In genomic region chr4:134636332-134637055, GRCh38 we compare ENCODE assay signal across 24 cellular contexts.
DNase-seq lines count a peak whose midpoint lies in the region; ATAC-seq and TF ChIP-seq lines count a peak whose summit lies in the region.
"Had no signal": no experiment of that assay in that cellular context is flagged by ENCODE, and none has a peak within 500 bp of the region (broad histone marks: within the 10 kb centered on the region; RNA-seq: fewer than 3 reads in every experiment).

No MANE protein-coding gene starts in this region.

- no peak overlapping the region for H3K4me3 Mint-ChIP-seq in CD8-positive, alpha-beta T cell
- H3K4me3 Mint-ChIP-seq: stimulated activated naive B cell treated with anti-CD40 and anti-IgM and Interleukin-4, amounts not matched to agents 10 μg/mL and 1 μg/mL and 100 μg/mL, for 72 hours had no signal

- no peaks in the 10 kb centered on the region for H3K4me1 Mint-ChIP-seq in CD8-positive, alpha-beta T cell (ENCODE audit: low read depth)
- H3K4me1 Mint-ChIP-seq: stimulated activated naive B cell treated with anti-CD40 and anti-IgM and Interleukin-4, amounts not matched to agents 10 μg/mL and 1 μg/mL and 100 μg/mL, for 72 hours had no signal

- DNase-seq in KBM-7 (peak; percentile 45), OCI-M1 (lab: John Stamatoyannopoulos, UW) (peak; percentile 70), dermis microvascular lymphatic vessel endothelial cell (ENCODE audit: low read depth in 2 of 2) (peak; percentile 1 to 49), GM19240 (ENCODE audit: insufficient read length, low spot score) (no peak), GM13977 (ENCODE audit: low spot score) (no peak)
- no peak for DNase-seq in CD8-positive, alpha-beta T cell
- no peak for DNase-seq in stimulated activated naive CD4-positive, alpha-beta T cell treated with Interleukin-2 at 50 U/mL for 16 hours (lab: John Stamatoyannopoulos, UW)
- DNase-seq: activated gamma-delta T cell treated with Interleukin-2 at 50 U/mL for 16 hours; activated T-cell treated with anti-CD3 and anti-CD28 coated beads, Interleukin-2, amount 50 U/mL, for 1 hour; Caco-2; cerebellar nuclear complex; mammary epithelial cell; MG63; NCI-H146; NCI-H2171; NCI-H510A treated with DMSO at 0.1 percent for 48 hours; RPMI8226; stimulated activated CD4-positive, alpha-beta T cell treated with anti-CD3 and anti-CD28 coated beads, Interleukin-4, amount 100 ng/mL, for 24 hours; stimulated activated naive B cell treated with anti-CD40 and anti-IgM and Interleukin-4, amounts not matched to agents 10 μg/mL and 1 μg/mL and 100 μg/mL, for 72 hours; SW 1271 had no signal

- no peaks in the 10 kb centered on the region for H3K36me3 ChIP-seq in neuron (ENCODE audit: insufficient read depth, low read length)
- no peaks in the 10 kb centered on the region for H3K36me3 ChIP-seq in CD8-positive, alpha-beta T cell (ENCODE audit: insufficient read depth, low read length)
- H3K36me3 ChIP-seq: BLaER1, MG63 had no signal

- intact Hi-C loops in CD8-positive, alpha-beta T cell (cut with DNase I, micrococcal nuclease), result no loop called here

- H2AFZ ChIP-seq in neuron (ENCODE audit: low read depth, low read length), result peak overlapping the region; percentile 64

- no peak for ATAC-seq in CD8-positive, alpha-beta T cell
- ATAC-seq: GM12878; stimulated activated naive B cell treated with anti-CD40 and anti-IgM and Interleukin-4, amounts not matched to agents 10 μg/mL and 1 μg/mL and 100 μg/mL, for 72 hours had no signal

- peaks cover 2% of the 10 kb centered on the region for H3K9me3 Mint-ChIP-seq in CD8-positive, alpha-beta T cell

- H3K4me3 ChIP-seq in neuron (ENCODE audit: low read length), result peak overlapping the region; percentile 25
- H3K4me3 ChIP-seq in CD8-positive, alpha-beta T cell (ENCODE audit: low read depth, low read length), result no peak overlapping the region
- H3K4me3 ChIP-seq: BLaER1, GM12878, MG63 had no signal

- peaks cover 12% of the 10 kb centered on the region for H3K4me1 ChIP-seq in neuron (ENCODE audit: insufficient read depth, low read length)
- H3K4me1 ChIP-seq in CD8-positive, alpha-beta T cell (ENCODE audit: insufficient read depth, low read length), result no peaks in the 10 kb centered on the region
- H3K4me1 ChIP-seq: BLaER1, Caco-2 had no signal

- TF ChIP-seq CTCF in CD8-positive, alpha-beta T cell (IDR thresholded peaks at IDR 0.05), result no peak
- TF ChIP-seq CTCF in GM13977 (IDR thresholded peaks at IDR 0.05; ENCODE audit: extremely low read depth, insufficient read depth, missing control alignments), result no peak

- H3K27me3 ChIP-seq in neuron (ENCODE audit: insufficient read depth, low read length), result no peaks in the 10 kb centered on the region
- H3K27me3 ChIP-seq in CD8-positive, alpha-beta T cell (ENCODE audit: insufficient read depth, low read length), result no peaks in the 10 kb centered on the region
- H3K27me3 ChIP-seq: BLaER1, MG63 had no signal

- H3K27ac Mint-ChIP-seq in CD8-positive, alpha-beta T cell, result no peak overlapping the region
- H3K27ac Mint-ChIP-seq: stimulated activated naive B cell treated with anti-CD40 and anti-IgM and Interleukin-4, amounts not matched to agents 10 μg/mL and 1 μg/mL and 100 μg/mL, for 72 hours had no signal

- no peaks in the 10 kb centered on the region for H3K9me3 ChIP-seq in neuron (ENCODE audit: low read length)
- no peaks in the 10 kb centered on the region for H3K9me3 ChIP-seq in CD8-positive, alpha-beta T cell (ENCODE audit: low read length)
- H3K9me3 ChIP-seq: BLaER1, Caco-2, MG63 had no signal

- H3K27ac ChIP-seq in CD8-positive, alpha-beta T cell (ENCODE audit: low read depth, low read length), result no peak overlapping the region
- H3K27ac ChIP-seq: BLaER1, epithelial cell of prostate had no signal

- H3K27me3 Mint-ChIP-seq in CD8-positive, alpha-beta T cell (ENCODE audit: low read depth), result no peaks in the 10 kb centered on the region
- H3K27me3 Mint-ChIP-seq: stimulated activated naive B cell treated with anti-CD40 and anti-IgM and Interleukin-4, amounts not matched to agents 10 μg/mL and 1 μg/mL and 100 μg/mL, for 72 hours had no signal

- POLR2A ChIA-PET in CD8-positive, alpha-beta T cell (lab: Charles Lee), result no interaction called here

- in situ Hi-C loops in KBM-7 (cut with MboI; ENCODE audit: low pct_unique_long_range_greater_than_20kb, low sequenced_read_pairs) (no loop called here), GM13977 (cut with MboI; ENCODE audit: low pct_unique_long_range_greater_than_20kb, low sequenced_read_pairs, unreplicated experiment) (no loop called here)

- CTCF ChIA-PET in CD8-positive, alpha-beta T cell (lab: Charles Lee), result no interaction called here

- no peaks in the 10 kb centered on the region for H3K36me3 Mint-ChIP-seq in CD8-positive, alpha-beta T cell
- H3K36me3 Mint-ChIP-seq: stimulated activated naive B cell treated with anti-CD40 and anti-IgM and Interleukin-4, amounts not matched to agents 10 μg/mL and 1 μg/mL and 100 μg/mL, for 72 hours had no signal

Comparison
In these comparisons a context has a peak if more than half of its experiments do, and no peak if none do; other contexts are left out.
1. DNase-seq: peak in KBM-7 (single experiment), OCI-M1 (single experiment) and dermis microvascular lymphatic vessel endothelial cell (2 of 2); none in CD8-positive, alpha-beta T cell (0 of 7), GM19240 (single experiment), stimulated activated naive CD4-positive, alpha-beta T cell treated with Interleukin-2 at 50 U/mL for 16 hours (single experiment) and GM13977 (single experiment).